Comparison of ENCODE assay signal across 20 cellular contexts in the genomic region with DNA sequence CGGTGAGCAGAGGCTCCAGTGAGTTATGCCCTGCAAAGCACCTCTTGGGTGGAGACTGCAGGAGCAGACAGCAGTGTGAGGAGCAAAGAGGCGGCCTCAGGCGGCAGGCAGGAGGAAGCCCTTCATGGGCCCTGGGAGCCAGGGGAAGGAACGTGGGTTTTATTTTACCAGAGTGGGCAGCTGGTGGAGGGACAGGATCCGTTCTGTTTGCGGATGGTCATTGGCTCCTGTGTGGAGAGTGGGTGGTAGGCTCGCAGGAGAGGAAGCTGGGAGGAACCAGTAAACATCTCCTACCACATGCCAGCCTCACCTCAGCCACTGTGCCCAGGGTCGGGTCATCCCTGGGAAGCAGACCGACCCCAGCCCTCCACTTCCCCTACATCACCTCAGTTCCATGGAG. TPM values are rescaled to one million over a fixed set of nuclear protein-coding genes. Genes with fewer than 3 reads are reported as not detected.
DNase-seq lines count a peak whose midpoint lies in the region; ATAC-seq, FAIRE-seq and TF ChIP-seq lines count a peak whose summit lies in the region.
"Had no signal": no experiment of that assay in that cellular context is flagged by ENCODE, and none has a peak within 500 bp of the region (broad histone marks: within the 10 kb centered on the region; RNA-seq: fewer than 3 reads in every experiment).

No MANE protein-coding gene starts in this region.

- WGBS in GM12878 (ENCODE audit: insufficient coverage, insufficient replicate concordance, low lambda C conversion rate, missing lambda C conversion rate) = 87% methylated on average over 8 of the region's 9 CpGs
- WGBS in suprapubic skin = 86% methylated on average over 8 of the region's 9 CpGs
- 76 to 100% (median 83%) methylated on average over 1 to 9 of the region's 9 CpGs for WGBS in adrenal gland, 4 donors

- TF ChIP-seq CTCF in GM12878 (IDR thresholded peaks at IDR 0.05 in 2 of 3, conservative IDR thresholded peaks at IDR 0.05 in 1 of 3; ENCODE audit: control insufficient read depth in 2 of 3, extremely low read depth in 1 of 3, insufficient read depth in 1 of 3, low read depth in 3 of 3, low read length in 3 of 3) (no peak), suprapubic skin (IDR thresholded peaks at IDR 0.05) (no peak), adrenal gland (IDR thresholded peaks at IDR 0.05) (no peak)

- H3K9ac ChIP-seq in GM12878 (ENCODE audit: control insufficient read depth, insufficient read depth, low read length) = no peak overlapping the region

- SMC1A ChIA-PET in GM12878 (lab: Charles Lee; ENCODE audit: uncharacterized antibody, unreplicated experiment) = no interaction called here

- H3K27ac Mint-ChIP-seq in activated naive CD4-positive, alpha-beta T cell treated with anti-CD3 and anti-CD28 coated beads, Interleukin-2, amount 50 U/mL, for 24 hours = peak overlapping the region; percentile 51
- no peak overlapping the region for H3K27ac Mint-ChIP-seq in activated naive CD4-positive, alpha-beta T cell treated with anti-CD3 and anti-CD28 coated beads for 36 hours
- peak overlapping the region; percentile 45 for H3K27ac Mint-ChIP-seq in memory B cell
- H3K27ac Mint-ChIP-seq: HFFc6 had no signal

- H3K9me3 ChIP-seq in GM12878 (replicated peaks; ENCODE audit: control insufficient read depth, insufficient read depth, low read length) (no peaks in the 10 kb centered on the region), suprapubic skin (no peaks in the 10 kb centered on the region), adrenal gland (replicated peaks in 1 of 3) (no peaks in the 10 kb centered on the region)
- H3K9me3 ChIP-seq: BLaER1 treated with 17β-estradiol and CSF1 and Interleukin-3, amounts not matched to agents 10 nM and 100 nM had no signal

- peaks cover 7% of the 10 kb centered on the region for H3K36me3 Mint-ChIP-seq in activated naive CD4-positive, alpha-beta T cell treated with anti-CD3 and anti-CD28 coated beads, Interleukin-2, amount 50 U/mL, for 24 hours
- H3K36me3 Mint-ChIP-seq in activated naive CD4-positive, alpha-beta T cell treated with anti-CD3 and anti-CD28 coated beads for 36 hours (ENCODE audit: low read depth) = peaks cover 28% of the 10 kb centered on the region
- peaks cover 18% of the 10 kb centered on the region for H3K36me3 Mint-ChIP-seq in memory B cell

- H2AFZ ChIP-seq in GM12878 (ENCODE audit: control insufficient read depth, low read depth, low read length) = no peak overlapping the region

- POLR2A ChIA-PET in GM12878 (lab: Charles Lee) = no interaction called here

- TF ChIP-seq POLR2A in GM12878 (IDR thresholded peaks at IDR 0.05; ENCODE audit: low read depth, low read length) (no peak; the same call in 1 of the 2 replicates), suprapubic skin (IDR thresholded peaks at IDR 0.05) (no peak), adrenal gland (IDR thresholded peaks at IDR 0.05) (no peak)

- no peaks in the 10 kb centered on the region for H3K4me1 Mint-ChIP-seq in activated naive CD4-positive, alpha-beta T cell treated with anti-CD3 and anti-CD28 coated beads, Interleukin-2, amount 50 U/mL, for 24 hours
- no peaks in the 10 kb centered on the region for H3K4me1 Mint-ChIP-seq in activated naive CD4-positive, alpha-beta T cell treated with anti-CD3 and anti-CD28 coated beads for 36 hours (ENCODE audit: low read depth)
- H3K4me1 Mint-ChIP-seq in memory B cell = no peaks in the 10 kb centered on the region

- no peak overlapping the region for H3K4me3 Mint-ChIP-seq in activated naive CD4-positive, alpha-beta T cell treated with anti-CD3 and anti-CD28 coated beads, Interleukin-2, amount 50 U/mL, for 24 hours
- no peak overlapping the region for H3K4me3 Mint-ChIP-seq in activated naive CD4-positive, alpha-beta T cell treated with anti-CD3 and anti-CD28 coated beads for 36 hours
- no peak overlapping the region for H3K4me3 Mint-ChIP-seq in memory B cell
- H3K4me3 Mint-ChIP-seq: HFFc6 had no signal

- RAD21 ChIA-PET in GM12878 (lab: Charles Lee; ENCODE audit: unreplicated experiment) = no interaction called here

- no peak for FAIRE-seq in GM12878 (lab: Jason Lieb, UNC)
- FAIRE-seq: D721Med, RCC 7860 had no signal

- ATAC-seq in GM12878 (no peak), memory B cell (ENCODE audit: low read depth) (no peak)

- intact Hi-C loops in activated naive CD4-positive, alpha-beta T cell treated with anti-CD3 and anti-CD28 coated beads for 36 hours (cut with micrococcal nuclease) = no loop called here
- intact Hi-C loops in GM12878 (cut with micrococcal nuclease; ENCODE audit: unreplicated experiment) = no loop called here
- intact Hi-C loops in adrenal gland (cut with DNase I) = no loop called here
- intact Hi-C loops in posterior vena cava (cut with DNase I) = no loop called here

- DNase-seq in activated naive CD4-positive, alpha-beta T cell treated with anti-CD3 and anti-CD28 coated beads for 36 hours = no peak
- DNase-seq in GM12878 (ENCODE audit: low read depth, low spot score) = no peak
- DNase-seq in memory B cell (ENCODE audit: low spot score in 2 of 2) = no peak
- DNase-seq in suprapubic skin (ENCODE audit: low spot score in 2 of 2) = peak; percentile 55 to 66
- no peak for DNase-seq in HK-2 (ENCODE audit: unreplicated experiment)
- no peak for DNase-seq in adrenal gland
- no peak for DNase-seq in posterior vena cava (ENCODE audit: low spot score)
- DNase-seq: H7, HFFc6, IMR-90, NCI-H187, NCI-H2107, NCI-H510A, NCI-H748 treated with DMSO at 0.1 percent for 48 hours, Right ventricle myocardium superior had no signal

- H3K9me3 Mint-ChIP-seq in activated naive CD4-positive, alpha-beta T cell treated with anti-CD3 and anti-CD28 coated beads, Interleukin-2, amount 50 U/mL, for 24 hours = no peaks in the 10 kb centered on the region
- H3K9me3 Mint-ChIP-seq in activated naive CD4-positive, alpha-beta T cell treated with anti-CD3 and anti-CD28 coated beads for 36 hours = no peaks in the 10 kb centered on the region
- no peaks in the 10 kb centered on the region for H3K9me3 Mint-ChIP-seq in memory B cell
- H3K9me3 Mint-ChIP-seq: HFFc6 had no signal

- no peak for TF ChIP-seq EP300 in GM12878 (IDR thresholded peaks at IDR 0.05; ENCODE audit: borderline replicate concordance in 1 of 2, control insufficient read depth in 1 of 2, low read depth in 2 of 2, low read length in 2 of 2)
- no peak for TF ChIP-seq EP300 in suprapubic skin (IDR thresholded peaks at IDR 0.05)

- no peaks in the 10 kb centered on the region for H3K79me2 ChIP-seq in GM12878 (ENCODE audit: control insufficient read depth, insufficient read depth, low read length)

- H3K4me1 ChIP-seq in GM12878 (ENCODE audit: control insufficient read depth, insufficient read depth, low read length) (no peaks in the 10 kb centered on the region), suprapubic skin (no peaks in the 10 kb centered on the region), adrenal gland (replicated peaks in 1 of 2) (no peaks in the 10 kb centered on the region)

- no peaks in the 10 kb centered on the region for H3K27me3 Mint-ChIP-seq in activated naive CD4-positive, alpha-beta T cell treated with anti-CD3 and anti-CD28 coated beads, Interleukin-2, amount 50 U/mL, for 24 hours
- no peaks in the 10 kb centered on the region for H3K27me3 Mint-ChIP-seq in activated naive CD4-positive, alpha-beta T cell treated with anti-CD3 and anti-CD28 coated beads for 36 hours (ENCODE audit: low read depth)
- H3K27me3 Mint-ChIP-seq in memory B cell = no peaks in the 10 kb centered on the region

- H3K36me3 ChIP-seq in GM12878 (ENCODE audit: control insufficient read depth in 2 of 2, insufficient read depth in 2 of 2, low read length in 1 of 2) = peaks cover 9 to 12% of the 10 kb centered on the region in 2 experiments
- peaks cover 97% of the 10 kb centered on the region for H3K36me3 ChIP-seq in suprapubic skin
- peaks cover 0 to 86% of the 10 kb centered on the region in 2 donors for H3K36me3 ChIP-seq in adrenal gland (replicated peaks in 1 of 2)

- no peaks in the 10 kb centered on the region for H4K20me1 ChIP-seq in GM12878 (ENCODE audit: control insufficient read depth, insufficient read depth)

- H3K27ac ChIP-seq in GM12878 (ENCODE audit: control insufficient read depth, insufficient read depth) (no peak overlapping the region), suprapubic skin (no peak overlapping the region), adrenal gland (no peak overlapping the region)
- H3K27ac ChIP-seq: BLaER1 treated with 17β-estradiol and CSF1 and Interleukin-3, amounts not matched to agents 10 nM and 100 nM; HL-60 had no signal

- H3K27me3 ChIP-seq in GM12878 (replicated peaks in 1 of 2; ENCODE audit: control insufficient read depth in 2 of 2, insufficient read depth in 2 of 2, low read length in 1 of 2) (no peaks in the 10 kb centered on the region), suprapubic skin (no peaks in the 10 kb centered on the region), adrenal gland (no peaks in the 10 kb centered on the region)
- H3K27me3 ChIP-seq: BLaER1 treated with 17β-estradiol and CSF1 and Interleukin-3, amounts not matched to agents 10 nM and 100 nM had no signal

- H3K4me3 ChIP-seq in GM12878 = no peak overlapping the region
- no peak overlapping the region for H3K4me3 ChIP-seq in suprapubic skin
- no peak overlapping the region for H3K4me3 ChIP-seq in adrenal gland
- H3K4me3 ChIP-seq: BLaER1 treated with 17β-estradiol and CSF1 and Interleukin-3, amounts not matched to agents 10 nM and 100 nM had no signal

- in situ Hi-C loops in GM12878 (cut with MboI) = no loop called here

- CTCF ChIA-PET in activated naive CD4-positive, alpha-beta T cell treated with anti-CD3 and anti-CD28 coated beads for 36 hours (lab: Charles Lee) = interaction anchor here (0.7 kb wide), 1 partner anchor 20 kb away, joined by 3 read pairs; no protein-coding TSS in a partner anchor
- CTCF ChIA-PET in GM12878 (lab: Yijun Ruan, JAX) = no interaction called here

- no peak overlapping the region for H3K4me2 ChIP-seq in GM12878 (ENCODE audit: control insufficient read depth, insufficient read depth)
- H3K4me2 ChIP-seq: BLaER1 treated with 17β-estradiol and CSF1 and Interleukin-3, amounts not matched to agents 10 nM and 100 nM had no signal

- BruUV-seq in GM12878 (replicated peaks; lab: Mats Ljungman, UMichigan) = TSS peak; percentile 50

- TF ChIP-seq RAD21 in GM12878 (IDR thresholded peaks at IDR 0.05; ENCODE audit: insufficient read depth, low read depth, low read length) = no peak

RNA-seq across cellular contexts. Expression of gene HNRNPH1, which starts 24.4 kb away (rescaled TPM):
- 100 to 1,000 TPM; 708 to 713 TPM for total RNA-seq in activated naive CD4-positive, alpha-beta T cell treated with anti-CD3 and anti-CD28 coated beads for 36 hours
- total RNA-seq in GM12878 (2013; cell fraction: nucleolus; rRNA removed) = 1,885 and 1,957 TPM in 2 replicates
- total RNA-seq in GM12878 (2014; rRNA removed) (692 and 694 TPM in 2 replicates), GM12878 (2014; rRNA removed; fragmentation: Illumina TruSeq; extraction: Trizol) (683 and 716 TPM in 2 replicates), GM12878 (2021) (603 and 690 TPM in 2 replicates), suprapubic skin (100 to 1,000 TPM; 260 to 868 (median 295) TPM), adrenal gland (100 to 1,000 TPM; 131 to 516 (median 337) TPM), posterior vena cava (100 to 1,000 TPM; 345 to 404 TPM)
- polyA plus RNA-seq in GM12878 (2011; ENCODE audit: low read depth) = 400 TPM
- polyA plus RNA-seq in GM12878 (2011; rRNA removed) (695 and 934 TPM in 2 replicates), GM12878 (2014; fragmentation: Illumina TruSeq; extraction: Trizol) (691 and 785 TPM in 2 replicates), GM12878 (2014; fragmentation: Nextera tagmentation; extraction: Ambion mirVana) (100 to 1,000 TPM; 184 to 189 TPM), GM12878 (2014; rRNA removed) (780 and 888 TPM in 2 replicates), GM12878 (2016; fragmentation: Nextera tagmentation; extraction: Ambion mirVana) (100 to 1,000 TPM; 542 to 567 TPM), adrenal gland (100 to 1,000 TPM; 284 to 516 (median 357) TPM)
- polyA plus RNA-seq in GM12878 (2011; cell fraction: cytosol; rRNA removed) = 201 and 239 TPM in 2 replicates
- polyA plus RNA-seq in GM12878 (2011; cell fraction: nucleus; rRNA removed) = 1,317 and 2,141 TPM in 2 replicates
- polyA plus RNA-seq in GM12878 (2012) = 453 and 702 TPM in 2 replicates
- 330 and 478 TPM in 2 replicates for polyA minus RNA-seq in GM12878 (2011; rRNA and poly(A)+ RNA removed)
- 349 and 463 TPM in 2 replicates for polyA minus RNA-seq in GM12878 (2011; cell fraction: cytosol; rRNA and poly(A)+ RNA removed)
- 907 and 1,891 TPM in 2 replicates for polyA minus RNA-seq in GM12878 (2011; cell fraction: nucleus; rRNA and poly(A)+ RNA removed)

RNA-seq across cellular contexts. Expression of gene RUFY1, which starts 48.7 kb away (rescaled TPM):
- 10 to 100 TPM; 27.8 to 31.0 TPM for total RNA-seq in activated naive CD4-positive, alpha-beta T cell treated with anti-CD3 and anti-CD28 coated beads for 36 hours
- total RNA-seq in GM12878 (2013; cell fraction: nucleolus; rRNA removed) = 65.2 and 75.0 TPM in 2 replicates
- total RNA-seq in GM12878 (2014; rRNA removed) (27.0 and 28.4 TPM in 2 replicates), GM12878 (2014; rRNA removed; fragmentation: Illumina TruSeq; extraction: Trizol) (22.7 and 26.3 TPM in 2 replicates), GM12878 (2021) (28.8 and 36.3 TPM in 2 replicates), suprapubic skin (10 to 100 TPM; 37.8 to 61.3 (median 55.0) TPM), adrenal gland (10 to 100 TPM; 43.7 to 70.6 (median 56.7) TPM), posterior vena cava (10 to 100 TPM; 34.8 to 36.6 TPM)
- 17.9 TPM for polyA plus RNA-seq in GM12878 (2011; ENCODE audit: low read depth)
- polyA plus RNA-seq in GM12878 (2011; rRNA removed) (18.4 and 19.2 TPM in 2 replicates), GM12878 (2014; fragmentation: Illumina TruSeq; extraction: Trizol) (22.8 and 26.2 TPM in 2 replicates), GM12878 (2014; fragmentation: Nextera tagmentation; extraction: Ambion mirVana) (1 to 10 TPM; 5.7 to 8.1 TPM), GM12878 (2014; rRNA removed) (26.7 and 27.2 TPM in 2 replicates), GM12878 (2016; fragmentation: Nextera tagmentation; extraction: Ambion mirVana) (10 to 100 TPM; 23.6 to 25.4 TPM), adrenal gland (10 to 100 TPM; 50.1 to 83.9 (median 59.2) TPM)
- 10.3 and 13.1 TPM in 2 replicates for polyA plus RNA-seq in GM12878 (2011; cell fraction: cytosol; rRNA removed)
- 22.2 and 27.2 TPM in 2 replicates for polyA plus RNA-seq in GM12878 (2011; cell fraction: nucleus; rRNA removed)
- 22.2 and 23.8 TPM in 2 replicates for polyA plus RNA-seq in GM12878 (2012)
- 12.7 and 17.7 TPM in 2 replicates for polyA minus RNA-seq in GM12878 (2011; rRNA and poly(A)+ RNA removed)
- polyA minus RNA-seq in GM12878 (2011; cell fraction: cytosol; rRNA and poly(A)+ RNA removed) = 5.6 and 7.7 TPM in 2 replicates
- 18.5 and 25.8 TPM in 2 replicates for polyA minus RNA-seq in GM12878 (2011; cell fraction: nucleus; rRNA and poly(A)+ RNA removed)

Comparison
In these comparisons a context has a peak if more than half of its experiments do, and no peak if none do; other contexts are left out.
1. DNase-seq: peak in suprapubic skin (2 of 2); none in activated naive CD4-positive, alpha-beta T cell treated with anti-CD3 and anti-CD28 coated beads for 36 hours (single experiment), GM12878 (single experiment), memory B cell (0 of 2), HK-2 (single experiment), adrenal gland (0 of 7) and posterior vena cava (single experiment).